In genomic region chr1:21517660-21518480, GRCh38 we compare ENCODE assay signal across 1 cellular context.
TF ChIP-seq lines count a peak whose summit lies in the region.

No MANE protein-coding gene starts in this region.

TF ChIP-seq in H1, 55 proteins besides CTCF, POLR2A, EP300 and RAD21:
- TF ChIP-seq ASH2L (IDR thresholded peaks at IDR 0.05; ENCODE audit: low read length) (no peak), ATF3 (IDR thresholded peaks at IDR 0.05; ENCODE audit: insufficient read depth, low read depth, low read length) (no peak), CHD7 (IDR thresholded peaks at IDR 0.05; ENCODE audit: insufficient replicate concordance, low read length) (no peak), NANOG (IDR thresholded peaks at IDR 0.05; ENCODE audit: insufficient read depth, low read depth, low read length, poor library complexity, severe bottlenecking) (no peak), KDM1A (IDR thresholded peaks at IDR 0.05; ENCODE audit: borderline replicate concordance, low read length) (peak; percentile 31; the same call in 1 of the 2 replicates)
